In genomic region chrX:5702890-5703289, GRCh38 we compare ENCODE assay signal across 23 cellular contexts.
DNase-seq lines count a peak whose midpoint lies in the region; ATAC-seq, FAIRE-seq and TF ChIP-seq lines count a peak whose summit lies in the region.
"Had no signal": no experiment of that assay in that cellular context is flagged by ENCODE, and none has a peak within 500 bp of the region (broad histone marks: within the 10 kb centered on the region; RNA-seq: fewer than 3 reads in every experiment).

No MANE protein-coding gene starts in this region.

- H3K4me1 ChIP-seq in GM12878 (ENCODE audit: control insufficient read depth, insufficient read depth, low read length) (no peaks in the 10 kb centered on the region), Peyer's patch (no peaks in the 10 kb centered on the region)
- H3K4me1 ChIP-seq: A549, Caco-2 had no signal

- no peak overlapping the region for H3K4me2 ChIP-seq in GM12878 (ENCODE audit: control insufficient read depth, insufficient read depth)
- H3K4me2 ChIP-seq: A549; BLaER1 treated with 17β-estradiol and CSF1 and Interleukin-3, amounts not matched to agents 10 nM and 100 nM had no signal

- BruUV-seq in GM12878 (replicated peaks; lab: Mats Ljungman, UMichigan) = no TSS peak

- TF ChIP-seq POLR2A in GM12878 (IDR thresholded peaks at IDR 0.05; ENCODE audit: low read depth, low read length) = no peak
- no peak for TF ChIP-seq POLR2A in Peyer's patch (IDR thresholded peaks at IDR 0.05)

- in situ Hi-C loops in GM12878 (cut with MboI) = no loop called here

- no peak overlapping the region for H3K9ac ChIP-seq in GM12878 (ENCODE audit: control insufficient read depth, insufficient read depth, low read length)
- H3K9ac ChIP-seq: BLaER1 treated with 17β-estradiol and CSF1 and Interleukin-3, amounts not matched to agents 10 nM and 100 nM had no signal

- no peak for TF ChIP-seq RAD21 in GM12878 (IDR thresholded peaks at IDR 0.05; ENCODE audit: insufficient read depth, low read depth, low read length)

- intact Hi-C loops in GM12878 (cut with micrococcal nuclease; ENCODE audit: unreplicated experiment) = no loop called here

- no peak for TF ChIP-seq EP300 in GM12878 (IDR thresholded peaks at IDR 0.05; ENCODE audit: borderline replicate concordance in 1 of 2, control insufficient read depth in 1 of 2, low read depth in 2 of 2, low read length in 2 of 2)

- H3K36me3 ChIP-seq in GM12878 (ENCODE audit: control insufficient read depth in 2 of 2, insufficient read depth in 2 of 2, low read length in 1 of 2) = no peaks in the 10 kb centered on the region
- H3K36me3 ChIP-seq in Peyer's patch = no peaks in the 10 kb centered on the region
- H3K36me3 ChIP-seq: BLaER1 treated with 17β-estradiol and CSF1 and Interleukin-3, amounts not matched to agents 10 nM and 100 nM had no signal

- ATAC-seq in GM19351 (IDR thresholded peaks at IDR 0.05; ENCODE audit: unreplicated experiment) (peak; percentile 57), GM21360 (IDR thresholded peaks at IDR 0.05; ENCODE audit: unreplicated experiment) (peak; percentile 76), HG03558 (IDR thresholded peaks at IDR 0.05; ENCODE audit: extremely low read depth, unreplicated experiment) (peak; percentile 62), GM12878 (no peak), GM18868 (IDR thresholded peaks at IDR 0.05; ENCODE audit: unreplicated experiment) (no peak)
- ATAC-seq: A549; CD8-positive, alpha-beta T cell had no signal

- H3K9me3 ChIP-seq in GM12878 (replicated peaks; ENCODE audit: control insufficient read depth, insufficient read depth, low read length) (no peaks in the 10 kb centered on the region), Peyer's patch (no peaks in the 10 kb centered on the region)
- H3K9me3 ChIP-seq: A549; BLaER1 treated with 17β-estradiol and CSF1 and Interleukin-3, amounts not matched to agents 10 nM and 100 nM; Caco-2 had no signal

- TF ChIP-seq CTCF in GM12878 (IDR thresholded peaks at IDR 0.05 in 2 of 3, conservative IDR thresholded peaks at IDR 0.05 in 1 of 3; ENCODE audit: control insufficient read depth in 2 of 3, extremely low read depth in 1 of 3, insufficient read depth in 1 of 3, low read depth in 3 of 3, low read length in 3 of 3) = no peak
- TF ChIP-seq CTCF in Peyer's patch (IDR thresholded peaks at IDR 0.05) = no peak

- RAD21 ChIA-PET in GM12878 (lab: Charles Lee; ENCODE audit: unreplicated experiment) = no interaction called here

- H3K79me2 ChIP-seq in GM12878 (ENCODE audit: control insufficient read depth, insufficient read depth, low read length) = no peaks in the 10 kb centered on the region

- POLR2A ChIA-PET in GM12878 (lab: Charles Lee) = no interaction called here

- SMC1A ChIA-PET in GM12878 (lab: Charles Lee; ENCODE audit: uncharacterized antibody, unreplicated experiment) = interaction anchor here (1.3 kb wide), 1 partner anchor 9 kb away, joined by 3 read pairs; no protein-coding TSS in a partner anchor

- H3K27me3 ChIP-seq in GM12878 (replicated peaks in 1 of 2; ENCODE audit: control insufficient read depth in 2 of 2, insufficient read depth in 2 of 2, low read length in 1 of 2) (no peaks in the 10 kb centered on the region), Peyer's patch (no peaks in the 10 kb centered on the region)

- WGBS in GM12878 (ENCODE audit: insufficient coverage, insufficient replicate concordance, low lambda C conversion rate, missing lambda C conversion rate) = 0% methylated on average over 1 of the region's 1 CpG

- H3K27ac ChIP-seq in GM12878 (ENCODE audit: control insufficient read depth, insufficient read depth) (no peak overlapping the region), Peyer's patch (no peak overlapping the region)
- H3K27ac ChIP-seq: 22Rv1; A549; BLaER1 treated with 17β-estradiol and CSF1 and Interleukin-3, amounts not matched to agents 10 nM and 100 nM; C4-2B had no signal

- DNase-seq in GM12878 (ENCODE audit: low read depth, low spot score) = no peak
- no peak for DNase-seq in NCI-H526 (lab: John Stamatoyannopoulos, UW)
- DNase-seq in NCI-H510A treated with DMSO at 0.1 percent for 48 hours (lab: John Stamatoyannopoulos, UW) = no peak
- DNase-seq in Peyer's patch = no peak
- DNase-seq: AML-193; Caco-2; Calu3; CD4-positive, alpha-beta T cell; CD8-positive, alpha-beta T cell; DMS79 treated with DMSO at 0.1 percent for 48 hours; GF-D8 had no signal

- no peak overlapping the region for H2AFZ ChIP-seq in GM12878 (ENCODE audit: control insufficient read depth, low read depth, low read length)

- FAIRE-seq in GM12878 (lab: Jason Lieb, UNC) = no peak
- FAIRE-seq: A549, D721Med, G401.6, GM12892, GM18507 had no signal

- no peaks in the 10 kb centered on the region for H4K20me1 ChIP-seq in GM12878 (ENCODE audit: control insufficient read depth, insufficient read depth)
- H4K20me1 ChIP-seq: BLaER1 treated with 17β-estradiol and CSF1 and Interleukin-3, amounts not matched to agents 10 nM and 100 nM had no signal

- H3K4me3 ChIP-seq in GM12878 (no peak overlapping the region), Peyer's patch (no peak overlapping the region)
- H3K4me3 ChIP-seq: A549; BLaER1 treated with 17β-estradiol and CSF1 and Interleukin-3, amounts not matched to agents 10 nM and 100 nM had no signal

- CTCF ChIA-PET in GM12878 (lab: Yijun Ruan, JAX) = no interaction called here

TF ChIP-seq in GM12878, 131 proteins besides CTCF, POLR2A, EP300 and RAD21:
- TF ChIP-seq HDAC6 (IDR thresholded peaks at IDR 0.05; ENCODE audit: unreplicated experiment) (no peak), CREM (IDR thresholded peaks at IDR 0.05; ENCODE audit: low read depth) (no peak), TARDBP (IDR thresholded peaks at IDR 0.05; ENCODE audit: borderline replicate concordance) (no peak), JUNB (IDR thresholded peaks at IDR 0.05) (peak; percentile 65), EED (IDR thresholded peaks at IDR 0.05; ENCODE audit: low read depth) (no peak), POU2F2 (IDR thresholded peaks at IDR 0.05; ENCODE audit: borderline replicate concordance, low read depth, low read length) (no peak)
- TF ChIP-seq, protein P1, sequence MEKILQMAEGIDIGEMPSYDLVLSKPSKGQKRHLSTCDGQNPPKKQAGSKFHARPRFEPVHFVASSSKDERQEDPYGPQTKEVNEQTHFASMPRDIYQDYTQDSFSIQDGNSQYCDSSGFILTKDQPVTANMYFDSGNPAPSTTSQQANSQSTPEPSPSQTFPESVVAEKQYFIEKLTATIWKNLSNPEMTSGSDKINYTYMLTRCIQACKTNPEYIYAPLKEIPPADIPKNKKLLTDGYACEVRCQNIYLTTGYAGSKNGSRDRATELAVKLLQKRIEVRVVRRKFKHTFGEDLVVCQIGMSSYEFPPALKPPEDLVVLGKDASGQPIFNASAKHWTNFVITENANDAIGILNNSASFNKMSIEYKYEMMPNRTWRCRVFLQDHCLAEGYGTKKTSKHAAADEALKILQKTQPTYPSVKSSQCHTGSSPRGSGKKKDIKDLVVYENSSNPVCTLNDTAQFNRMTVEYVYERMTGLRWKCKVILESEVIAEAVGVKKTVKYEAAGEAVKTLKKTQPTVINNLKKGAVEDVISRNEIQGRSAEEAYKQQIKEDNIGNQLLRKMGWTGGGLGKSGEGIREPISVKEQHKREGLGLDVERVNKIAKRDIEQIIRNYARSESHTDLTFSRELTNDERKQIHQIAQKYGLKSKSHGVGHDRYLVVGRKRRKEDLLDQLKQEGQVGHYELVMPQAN (conservative IDR thresholded peaks at IDR 0.05) = no peak

Comparison
In these comparisons a context has a peak if more than half of its experiments do, and no peak if none do; other contexts are left out.
1. ATAC-seq: peak in GM19351 (single experiment), GM21360 (single experiment) and HG03558 (single experiment); none in GM12878 (single experiment) and GM18868 (single experiment).